Comparison of ENCODE assay signal across 1 cellular context in genomic region chrX:25131055-25131454, GRCh38.
TF ChIP-seq lines count a peak whose summit lies in the region.

No MANE protein-coding gene starts in this region.

TF ChIP-seq in IMR-90, 13 proteins besides CTCF, POLR2A, EP300 and RAD21:
- no peak for TF ChIP-seq USF2 (IDR thresholded peaks at IDR 0.05; ENCODE audit: low read depth, low read length)
- TF ChIP-seq CHD1 (IDR thresholded peaks at IDR 0.05; ENCODE audit: low read depth, low read length): no peak
- no peak for TF ChIP-seq MAZ (IDR thresholded peaks at IDR 0.05; ENCODE audit: borderline replicate concordance, low read depth, low read length)
- TF ChIP-seq CEBPB (IDR thresholded peaks at IDR 0.05; ENCODE audit: low read depth, low read length): no peak
- no peak for TF ChIP-seq RCOR1 (IDR thresholded peaks at IDR 0.05; ENCODE audit: insufficient replicate concordance, low read length)
- no peak for TF ChIP-seq SMC3 (IDR thresholded peaks at IDR 0.05; ENCODE audit: low read depth, low read length)
- TF ChIP-seq FOS (IDR thresholded peaks at IDR 0.05; ENCODE audit: low read depth, low read length): no peak
- TF ChIP-seq ELK1 (IDR thresholded peaks at IDR 0.05; ENCODE audit: borderline replicate concordance, low read depth, low read length): no peak
- no peak for TF ChIP-seq BHLHE40 (IDR thresholded peaks at IDR 0.05; ENCODE audit: low read depth, low read length)
- TF ChIP-seq MXI1 (IDR thresholded peaks at IDR 0.05; ENCODE audit: borderline replicate concordance, low read depth, low read length): no peak
- no peak for TF ChIP-seq MAFK (IDR thresholded peaks at IDR 0.05; ENCODE audit: low read depth, low read length)
- no peak for TF ChIP-seq RFX5 (IDR thresholded peaks at IDR 0.05; ENCODE audit: low read depth, low read length)
- TF ChIP-seq NFE2L2 (IDR thresholded peaks at IDR 0.05; ENCODE audit: low read depth, low read length): no peak
